In the genomic region with DNA sequence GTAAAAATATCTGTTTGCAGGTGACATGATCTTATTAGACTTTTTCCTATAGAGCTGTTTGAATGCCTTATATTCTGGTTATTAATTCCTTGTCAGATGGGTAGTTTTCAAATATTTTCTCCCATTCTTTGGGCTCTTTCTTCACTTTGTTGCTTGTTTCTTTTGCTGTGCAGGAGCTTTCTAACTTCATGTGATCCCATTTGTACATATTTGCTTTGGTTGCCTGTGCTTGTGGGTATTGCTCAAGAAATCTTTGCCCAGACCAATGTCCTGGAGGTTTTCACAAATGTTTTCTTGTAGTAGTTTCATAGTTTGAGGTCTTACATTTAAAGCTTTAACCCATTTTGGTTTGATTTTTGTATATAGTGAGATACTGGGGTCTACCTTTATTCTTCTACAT, we compare ENCODE assay signal across 29 cellular contexts.
"Had no signal": no experiment of that assay in that cellular context is flagged by ENCODE, and none has a peak within 500 bp of the region (broad histone marks: within the 10 kb centered on the region; RNA-seq: fewer than 3 reads in every experiment).

No MANE protein-coding gene starts in this region.

- H2AFZ ChIP-seq: neural progenitor cell, parathyroid adenoma had no signal

- FAIRE-seq: keratinocyte had no signal

- H3K79me2 ChIP-seq: parathyroid adenoma had no signal

- H3K27ac ChIP-seq: left lung, neural progenitor cell, neutrophil, parathyroid adenoma, psoas muscle, right atrium auricular region, transverse colon, upper lobe of left lung, vagina had no signal

- H3K4me1 ChIP-seq: left lung, neural progenitor cell, parathyroid adenoma, psoas muscle, right atrium auricular region, transverse colon, upper lobe of left lung, vagina had no signal

- H3K9me3 ChIP-seq: left lung, neutrophil, right lobe of liver, transverse colon, upper lobe of left lung had no signal

- H3K4me2 ChIP-seq: neural progenitor cell, smooth muscle cell had no signal

- ATAC-seq: left cardiac atrium; left lung; natural killer cell; psoas muscle; stimulated activated memory B cell treated with anti-CD40 and anti-IgM and Interleukin-4, amounts not matched to agents 10 μg/mL and 1 μg/mL and 100 μg/mL, for 72 hours; stimulated activated naive CD8-positive, alpha-beta T cell treated with anti-CD3 and anti-CD28 coated beads, Interleukin-15, amount 100 ng/mL, for 72 hours had no signal

- H3K36me3 ChIP-seq: left lung, neural progenitor cell, neutrophil, right atrium auricular region, right lobe of liver, transverse colon, upper lobe of left lung, vagina had no signal

- H3K27me3 ChIP-seq: neural progenitor cell, neutrophil, right atrium auricular region, right lobe of liver, transverse colon, upper lobe of left lung, vagina had no signal

- H3K9ac ChIP-seq: neural progenitor cell, parathyroid adenoma had no signal

- H3K4me3 ChIP-seq: left lung, lung, neural progenitor cell, psoas muscle, right atrium auricular region, right lobe of liver, smooth muscle cell, transverse colon, upper lobe of left lung, vagina had no signal

- DNase-seq: hypothalamus; kidney glomerular epithelial cell; left cardiac atrium; left lung; mesendoderm; naive B cell; natural killer cell; nephron progenitor cell; occipital lobe; psoas muscle; right lobe of liver; stimulated activated CD4-positive, alpha-beta T cell treated with anti-CD3 and anti-CD28 coated beads, Interleukin-1b, Interleukin-23, amount 100 ng/mL, for 48 hours; stimulated activated CD4-positive, alpha-beta T cell treated with anti-CD3 and anti-CD28 coated beads, Interleukin-2, amount 100 ng/mL, for 48 hours; stimulated activated CD4-positive, alpha-beta T cell treated with anti-CD3 and anti-CD28 coated beads, Interleukin-4, amount 100 ng/mL, for 4 hours; stimulated activated CD8-positive, alpha-beta memory T cell treated with anti-CD3 and anti-CD28 coated beads, Interleukin-4, amount 100 ng/mL, for 48 hours; stimulated activated naive CD4-positive, alpha-beta T cell treated with Interleukin-2 at 50 U/mL for 16 hours; stimulated activated naive CD8-positive, alpha-beta T cell treated with anti-CD3 and anti-CD28 coated beads, Interleukin-15, amount 100 ng/mL, for 72 hours; substantia nigra; transverse colon; upper lobe of left lung had no signal
